In genomic region chr5:1667648-1668140, GRCh38 we compare ENCODE assay signal across 9 cellular contexts.
A peak's percentile ranks its signal among the peaks of the same experiment; 100 is the strongest.
DNase-seq lines count a peak whose midpoint lies in the region; ATAC-seq and TF ChIP-seq lines count a peak whose summit lies in the region.
"Had no signal": no experiment of that assay in that cellular context is flagged by ENCODE, and none has a peak within 500 bp of the region (broad histone marks: within the 10 kb centered on the region; RNA-seq: fewer than 3 reads in every experiment).

No MANE protein-coding gene starts in this region.

- TF ChIP-seq CTCF in GM13976 (IDR thresholded peaks at IDR 0.05; ENCODE audit: borderline replicate concordance, control extremely low read depth, extremely low read depth, insufficient read depth, missing control alignments) (no peak), MM.1S (IDR thresholded peaks at IDR 0.05; ENCODE audit: low read length) (no peak), parathyroid adenoma (IDR thresholded peaks at IDR 0.05) (no peak)

- H3K36me3 ChIP-seq in MM.1S (replicated peaks; ENCODE audit: insufficient read depth, low read length) (no peaks in the 10 kb centered on the region), parathyroid adenoma (ENCODE audit: control insufficient read depth, insufficient read depth, low read length) (no peaks in the 10 kb centered on the region)

- no peak overlapping the region for H3K4me3 ChIP-seq in MM.1S (ENCODE audit: low read length)
- peak overlapping the region; percentile 41 for H3K4me3 ChIP-seq in right cardiac atrium (ENCODE audit: low read length)
- H3K4me3 ChIP-seq in parathyroid adenoma (ENCODE audit: low read depth, low read length): no peak overlapping the region

- H3K4me2 ChIP-seq in MM.1S (ENCODE audit: low read depth, low read length) (peak overlapping the region; percentile 32; the same call in 1 of the 2 replicates), parathyroid adenoma (ENCODE audit: low read length) (no peak overlapping the region)

- in situ Hi-C loops in GM13976 (cut with MboI; ENCODE audit: low sequenced_read_pairs, unreplicated experiment): no loop called here

- peaks cover 3% of the 10 kb centered on the region; the same call in 1 of the 2 replicates for H3K4me1 ChIP-seq in MM.1S (ENCODE audit: low read length)
- H3K4me1 ChIP-seq in right cardiac atrium (ENCODE audit: control insufficient read depth, insufficient read depth, low read length): no peaks in the 10 kb centered on the region
- peaks cover 4% of the 10 kb centered on the region for H3K4me1 ChIP-seq in parathyroid adenoma

- H3F3A ChIP-seq in MM.1S (ENCODE audit: insufficient read depth, low read length): no peaks in the 10 kb centered on the region

- ATAC-seq in right cardiac atrium (no peak), HG03354 (IDR thresholded peaks at IDR 0.05; ENCODE audit: poor library complexity, severe bottlenecking, unreplicated experiment) (no peak)

- DNase-seq in GM13976 (ENCODE audit: low spot score) (peak; percentile 41), MM.1S (no peak), right cardiac atrium (no peak), NCI-H1105 (lab: John Stamatoyannopoulos, UW) (no peak), HPDE6-E6E7 (ENCODE audit: extremely low spot score) (no peak), DMS 273 (lab: John Stamatoyannopoulos, UW; ENCODE audit: unreplicated experiment) (no peak)
- DNase-seq: mesenchymal stem cell had no signal

- intact Hi-C loops in right cardiac atrium (cut with DNase I): no loop called here

- H3K79me2 ChIP-seq in MM.1S (ENCODE audit: low read length) (no peaks in the 10 kb centered on the region), parathyroid adenoma (no peaks in the 10 kb centered on the region)

- peaks cover 74% of the 10 kb centered on the region for H3K27me3 ChIP-seq in MM.1S (replicated peaks; ENCODE audit: insufficient read depth, low read length)
- H3K27me3 ChIP-seq in right cardiac atrium (ENCODE audit: control insufficient read depth, insufficient read depth): no peaks in the 10 kb centered on the region
- peaks cover 9% of the 10 kb centered on the region for H3K27me3 ChIP-seq in parathyroid adenoma (ENCODE audit: control insufficient read depth, insufficient read depth, low read length)

- H3K27ac ChIP-seq in MM.1S (ENCODE audit: low read length) (no peak overlapping the region), right cardiac atrium (ENCODE audit: low read length) (no peak overlapping the region), parathyroid adenoma (no peak overlapping the region)

- no peaks in the 10 kb centered on the region for H4K20me1 ChIP-seq in MM.1S (ENCODE audit: insufficient read depth, low read length)

- 3% methylated on average over 36 of the region's 38 CpGs for WGBS in right cardiac atrium

- no peak overlapping the region for H2AFZ ChIP-seq in MM.1S (ENCODE audit: low read length)
- peak overlapping the region; percentile 50 for H2AFZ ChIP-seq in parathyroid adenoma

- H3K9me3 ChIP-seq in MM.1S (replicated peaks; ENCODE audit: insufficient read depth, low read length) (no peaks in the 10 kb centered on the region), right cardiac atrium (ENCODE audit: control insufficient read depth, low read length) (peaks cover 3% of the 10 kb centered on the region), parathyroid adenoma (ENCODE audit: control insufficient read depth, low read length) (no peaks in the 10 kb centered on the region)

- no peaks in the 10 kb centered on the region for H3K9me2 ChIP-seq in MM.1S (replicated peaks; ENCODE audit: insufficient read depth, low read length)

- H3K9ac ChIP-seq in MM.1S (ENCODE audit: low read length) (no peak overlapping the region), parathyroid adenoma (no peak overlapping the region)
